14 cellular contexts compared by ENCODE assay signal in the genomic region with DNA sequence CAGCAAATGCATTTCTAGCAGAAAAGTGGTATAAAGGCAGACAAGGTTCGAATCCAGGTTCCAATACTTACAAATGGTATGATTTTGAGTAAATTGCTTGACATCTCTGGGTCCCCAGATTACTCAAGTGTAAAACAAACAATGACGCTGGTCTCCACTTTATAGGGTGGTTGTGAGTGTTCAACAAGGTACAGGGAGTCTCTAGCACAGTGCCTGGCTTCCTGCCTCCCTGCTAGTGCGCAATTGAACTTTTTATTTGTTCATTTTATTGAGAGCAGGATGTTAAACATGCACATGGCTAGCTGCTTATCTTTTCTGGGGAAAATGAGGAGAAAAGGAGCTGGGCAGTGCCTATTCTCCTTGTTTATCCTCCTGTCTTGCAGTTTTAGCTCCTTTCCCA.
DNase-seq lines count a peak whose midpoint lies in the region; ATAC-seq and TF ChIP-seq lines count a peak whose summit lies in the region.
"Had no signal": no experiment of that assay in that cellular context is flagged by ENCODE, and none has a peak within 500 bp of the region (broad histone marks: within the 10 kb centered on the region; RNA-seq: fewer than 3 reads in every experiment).

No MANE protein-coding gene starts in this region.

- H3K9me3 ChIP-seq in lower lobe of right lung (no peaks in the 10 kb centered on the region), psoas muscle (no peaks in the 10 kb centered on the region)
- H3K9me3 ChIP-seq: Caco-2 had no signal

- H3K36me3 ChIP-seq in lower lobe of right lung (no peaks in the 10 kb centered on the region), psoas muscle (ENCODE audit: insufficient read depth in 1 of 2, low read depth in 1 of 2) (no peaks in the 10 kb centered on the region)

- H3K27ac ChIP-seq in lower lobe of right lung (peak overlapping the region; percentile 52), psoas muscle (peak overlapping the region; percentile 86)
- H3K27ac ChIP-seq: 22Rv1, GM23248, HL-60 had no signal

- H3K4me1 ChIP-seq in lower lobe of right lung: no peaks in the 10 kb centered on the region
- peaks cover 27% of the 10 kb centered on the region for H3K4me1 ChIP-seq in psoas muscle
- H3K4me1 ChIP-seq: Caco-2 had no signal

- no peak for TF ChIP-seq CTCF in lower lobe of right lung (IDR thresholded peaks at IDR 0.05)
- TF ChIP-seq CTCF in psoas muscle (IDR thresholded peaks at IDR 0.05): no peak

- ATAC-seq in lower lobe of right lung (peak; percentile 91 to 92), psoas muscle (no peak), HG03196 (IDR thresholded peaks at IDR 0.05; ENCODE audit: unreplicated experiment) (no peak), HG02642 (IDR thresholded peaks at IDR 0.05; ENCODE audit: poor library complexity, unreplicated experiment) (no peak)

- intact Hi-C loops in lower lobe of right lung (cut with DNase I) (no loop called here), psoas muscle (cut with DNase I) (loop anchor here (2.0 to 5.0 kb wide), 2 partner anchors 63 to 71 kb away; no protein-coding TSS in a partner anchor)

- H3K27me3 ChIP-seq in lower lobe of right lung (ENCODE audit: low read depth): no peaks in the 10 kb centered on the region
- H3K27me3 ChIP-seq in psoas muscle (ENCODE audit: insufficient read depth in 3 of 3, low read length in 2 of 3): no peaks in the 10 kb centered on the region

- 84 to 91% (median 88%) methylated on average over 3 of the region's 3 CpGs for WGBS in psoas muscle, 3 donors

- DNase-seq in NCI-H748 (lab: John Stamatoyannopoulos, UW; ENCODE audit: unreplicated experiment) (peak; percentile 8), NCI-H748 treated with DMSO at 0.1 percent for 48 hours (lab: John Stamatoyannopoulos, UW) (no peak), lower lobe of right lung (peak; percentile 63), psoas muscle (no peak), GF-D8 (lab: John Stamatoyannopoulos, UW) (no peak)
- DNase-seq in activated naive CD4-positive, alpha-beta T cell (lab: John Stamatoyannopoulos, UW): no peak
- DNase-seq: Caco-2; CD8-positive, alpha-beta memory T cell; GM23248; H7 had no signal

- no peak overlapping the region for H3K4me3 ChIP-seq in lower lobe of right lung
- no peak overlapping the region for H3K4me3 ChIP-seq in psoas muscle
- H3K4me3 ChIP-seq: GM23248 had no signal

Comparison
In these comparisons a context has a peak if more than half of its experiments do, and no peak if none do; other contexts are left out.
1. DNase-seq: peak in NCI-H748 (single experiment) and lower lobe of right lung (single experiment); none in NCI-H748 treated with DMSO at 0.1 percent for 48 hours (single experiment), psoas muscle (0 of 2), GF-D8 (single experiment) and activated naive CD4-positive, alpha-beta T cell (0 of 4).
2. ATAC-seq: peak in lower lobe of right lung (2 of 2); none in psoas muscle (0 of 4), HG03196 (single experiment) and HG02642 (single experiment).